Comparison of ENCODE assay signal across 8 cellular contexts in genomic region chr10:90862908-90863514, GRCh38. TPM values are rescaled to one million over a fixed set of nuclear protein-coding genes. Genes with fewer than 3 reads are reported as not detected.
A peak's percentile ranks its signal among the peaks of the same experiment; 100 is the strongest.
DNase-seq lines count a peak whose midpoint lies in the region; ATAC-seq and TF ChIP-seq lines count a peak whose summit lies in the region.

No MANE protein-coding gene starts in this region.

- peak; percentile 22 for DNase-seq in SIG-M5 treated with dmso at 0.1 percent for 504 hours (lab: John Stamatoyannopoulos, UW; ENCODE audit: unreplicated experiment)
- no peak for DNase-seq in SIG-M5 (lab: John Stamatoyannopoulos, UW)
- DNase-seq in RKO (ENCODE audit: low spot score): peak; percentile 51
- peak; percentile 72 for DNase-seq in fibroblast of the aortic adventitia (ENCODE audit: low read depth)
- DNase-seq in suprapubic skin (ENCODE audit: low spot score in 2 of 2): no peak
- DNase-seq in T-helper 1 cell: no peak
- DNase-seq in ureter (ENCODE audit: low spot score): no peak

- ATAC-seq in HG03175 (IDR thresholded peaks at IDR 0.05; ENCODE audit: unreplicated experiment): no peak

- H3K27ac ChIP-seq in suprapubic skin: no peak overlapping the region

- H3K4me3 ChIP-seq in fibroblast of the aortic adventitia (ENCODE audit: low read depth, low read length) (no peak overlapping the region), suprapubic skin (no peak overlapping the region)

- peaks cover 7% of the 10 kb centered on the region for H3K4me1 ChIP-seq in suprapubic skin

- H3K36me3 ChIP-seq in suprapubic skin: no peaks in the 10 kb centered on the region

- TF ChIP-seq POLR2A in suprapubic skin (IDR thresholded peaks at IDR 0.05): no peak

- H3K27me3 ChIP-seq in suprapubic skin: peaks cover 10% of the 10 kb centered on the region

- TF ChIP-seq EP300 in suprapubic skin (IDR thresholded peaks at IDR 0.05): no peak

- 39% methylated on average over 2 of the region's 2 CpGs for WGBS in suprapubic skin

- peak; percentile 81 for TF ChIP-seq CTCF in fibroblast of the aortic adventitia (IDR thresholded peaks at IDR 0.05; ENCODE audit: insufficient read depth, low read length)
- peak; percentile 33 to 60 for TF ChIP-seq CTCF in suprapubic skin (IDR thresholded peaks at IDR 0.05)

- H3K9me3 ChIP-seq in suprapubic skin: no peaks in the 10 kb centered on the region

RNA-seq across cellular contexts. Expression of gene HTR7, which starts 5.2 kb away (rescaled TPM):
- 0.25 and 4.6 TPM in 2 replicates for total RNA-seq in fibroblast of the aortic adventitia (ENCODE audit: low replicate concordance)
- total RNA-seq in suprapubic skin: under 1 TPM; 0.23 to 0.59 (median 0.38) TPM
- total RNA-seq in ureter: 0.65 TPM

RNA-seq across cellular contexts. Expression of gene RPP30, which starts 8.8 kb away (rescaled TPM):
- total RNA-seq in fibroblast of the aortic adventitia (ENCODE audit: low replicate concordance) (19.3 and 61.4 TPM in 2 replicates), suprapubic skin (10 to 100 TPM; 34.4 to 57.5 (median 38.7) TPM), ureter (32.9 TPM)

RNA-seq across cellular contexts. Expression of gene ANKRD1, which starts 57.9 kb away (rescaled TPM):
- 1.4 and 4.9 TPM in 2 replicates for total RNA-seq in fibroblast of the aortic adventitia (ENCODE audit: low replicate concordance)
- under 1 TPM in 1 of 4 donors, not detected in 3; 0.30 TPM for total RNA-seq in suprapubic skin
- total RNA-seq in ureter: 0.62 TPM

Comparison
In these comparisons a context has a peak if more than half of its experiments do, and no peak if none do; other contexts are left out.
1. DNase-seq: peak in SIG-M5 treated with dmso at 0.1 percent for 504 hours (single experiment), RKO (single experiment) and fibroblast of the aortic adventitia (single experiment); none in SIG-M5 (single experiment), suprapubic skin (0 of 2), T-helper 1 cell (0 of 5) and ureter (single experiment).